ENCODE assay signal across 18 cellular contexts in genomic region chr2:96898135-96898505, GRCh38.
"Had no signal": no experiment of that assay in that cellular context is flagged by ENCODE, and none has a peak within 500 bp of the region (broad histone marks: within the 10 kb centered on the region; RNA-seq: fewer than 3 reads in every experiment).

No MANE protein-coding gene starts in this region.

- DNase-seq: activated CD4-positive, alpha-beta memory T cell treated with anti-CD3 and anti-CD28 coated beads for 36 hours; activated CD4-positive, alpha-beta T cell treated with anti-CD3 and anti-CD28 coated beads for 48 hours; activated naive CD4-positive, alpha-beta T cell treated with Interleukin-2 at 50 U/mL for 16 hours; activated naive CD8-positive, alpha-beta T cell treated with anti-CD3 and anti-CD28 coated beads for 36 hours; activated T-cell treated with anti-CD3 and anti-CD28 coated beads, Interleukin-2, amount 50 U/mL, for 48 hours; cerebellar nuclear complex; endodermal cell; heart left ventricle; natural killer cell; nucleus accumbens; right lobe of liver; stimulated activated CD4-positive, alpha-beta T cell treated with anti-CD3 and anti-CD28 coated beads, Interleukin-2, amount 100 ng/mL, for 24 hours; stomach; SW 1271 had no signal

- H3K27me3 Mint-ChIP-seq: activated CD4-positive, alpha-beta memory T cell treated with anti-CD3 and anti-CD28 coated beads for 36 hours; activated naive CD8-positive, alpha-beta T cell treated with anti-CD3 and anti-CD28 coated beads for 36 hours; stimulated activated memory B cell treated with anti-CD40 and anti-IgM and Interleukin-4, amounts not matched to agents 10 μg/mL and 1 μg/mL and 100 μg/mL, for 72 hours had no signal

- H3K4me3 ChIP-seq: coronary artery, gastroesophageal sphincter, heart left ventricle, right lobe of liver, skin epidermis, stomach had no signal

- H3K9me3 Mint-ChIP-seq: activated CD4-positive, alpha-beta memory T cell treated with anti-CD3 and anti-CD28 coated beads for 36 hours; activated naive CD8-positive, alpha-beta T cell treated with anti-CD3 and anti-CD28 coated beads for 36 hours; endodermal cell; natural killer cell; stimulated activated memory B cell treated with anti-CD40 and anti-IgM and Interleukin-4, amounts not matched to agents 10 μg/mL and 1 μg/mL and 100 μg/mL, for 72 hours had no signal

- H3K9me3 ChIP-seq: gastroesophageal sphincter, heart left ventricle, right lobe of liver, stomach had no signal

- ATAC-seq: gastroesophageal sphincter; natural killer cell; right lobe of liver; stimulated activated memory B cell treated with anti-CD40 and anti-IgM and Interleukin-4, amounts not matched to agents 10 μg/mL and 1 μg/mL and 100 μg/mL, for 72 hours had no signal

- H3K4me3 Mint-ChIP-seq: activated CD4-positive, alpha-beta memory T cell treated with anti-CD3 and anti-CD28 coated beads for 36 hours; activated naive CD8-positive, alpha-beta T cell treated with anti-CD3 and anti-CD28 coated beads for 36 hours; endodermal cell; natural killer cell; stimulated activated memory B cell treated with anti-CD40 and anti-IgM and Interleukin-4, amounts not matched to agents 10 μg/mL and 1 μg/mL and 100 μg/mL, for 72 hours had no signal

- H3K27ac ChIP-seq: coronary artery, gastroesophageal sphincter, heart left ventricle, right lobe of liver, stomach had no signal

- H3K4me1 ChIP-seq: right lobe of liver had no signal

- H3K36me3 ChIP-seq: gastroesophageal sphincter, heart left ventricle, right lobe of liver, stomach had no signal

- H3K27me3 ChIP-seq: gastroesophageal sphincter, heart left ventricle, right lobe of liver, stomach had no signal

- H3K27ac Mint-ChIP-seq: activated CD4-positive, alpha-beta memory T cell treated with anti-CD3 and anti-CD28 coated beads for 36 hours; activated naive CD8-positive, alpha-beta T cell treated with anti-CD3 and anti-CD28 coated beads for 36 hours; endodermal cell; natural killer cell; stimulated activated memory B cell treated with anti-CD40 and anti-IgM and Interleukin-4, amounts not matched to agents 10 μg/mL and 1 μg/mL and 100 μg/mL, for 72 hours had no signal

- H3K36me3 Mint-ChIP-seq: activated CD4-positive, alpha-beta memory T cell treated with anti-CD3 and anti-CD28 coated beads for 36 hours; activated naive CD8-positive, alpha-beta T cell treated with anti-CD3 and anti-CD28 coated beads for 36 hours; natural killer cell; stimulated activated memory B cell treated with anti-CD40 and anti-IgM and Interleukin-4, amounts not matched to agents 10 μg/mL and 1 μg/mL and 100 μg/mL, for 72 hours had no signal
